Comparison of ENCODE assay signal across 9 cellular contexts in genomic region chr4:1854752-1855151, GRCh38. TPM values are rescaled to one million over a fixed set of nuclear protein-coding genes. Genes with fewer than 3 reads are reported as not detected.
DNase-seq lines count a peak whose midpoint lies in the region; ATAC-seq, FAIRE-seq and TF ChIP-seq lines count a peak whose summit lies in the region.
"Had no signal": no experiment of that assay in that cellular context is flagged by ENCODE, and none has a peak within 500 bp of the region (broad histone marks: within the 10 kb centered on the region; RNA-seq: fewer than 3 reads in every experiment).

No MANE protein-coding gene starts in this region.

- peaks cover 51% of the 10 kb centered on the region for H3K4me1 Mint-ChIP-seq in activated CD4-positive, alpha-beta T cell treated with anti-CD3 and anti-CD28 coated beads, Interleukin-2, amount 10 ng/mL, durations not matched to agents 7 days and 5 days
- H3K4me1 Mint-ChIP-seq in activated T-helper 2 cell treated with anti-CD3 and anti-CD28 coated beads, Interferon-gamma antibody, Interleukin-2, Interleukin-4, amounts not matched to agents 10 μg/mL and 5 μg/mL and 100 μg/mL, durations not matched to agents 14 hours and 24 hours and 36 hours (ENCODE audit: low read depth) = peaks cover 39% of the 10 kb centered on the region

- no peak for TF ChIP-seq POLR2A in testis (IDR thresholded peaks at IDR 0.05)

- ATAC-seq in GM19452 (IDR thresholded peaks at IDR 0.05; ENCODE audit: unreplicated experiment) (no peak), GM18520 (IDR thresholded peaks at IDR 0.05; ENCODE audit: unreplicated experiment) (no peak)

- intact Hi-C loops in activated T-helper 2 cell treated with anti-CD3 and anti-CD28 coated beads, Interferon-gamma antibody, Interleukin-2, Interleukin-4, amounts not matched to agents 10 μg/mL and 5 μg/mL and 100 μg/mL, durations not matched to agents 14 hours and 24 hours and 36 hours (cut with micrococcal nuclease) = no loop called here
- intact Hi-C loops in kidney (cut with DNase I) (no loop called here), testis (cut with DNase I; ENCODE audit: low total_unique reads) (no loop called here)

- H3K27ac Mint-ChIP-seq in activated CD4-positive, alpha-beta T cell treated with anti-CD3 and anti-CD28 coated beads, Interleukin-2, amount 10 ng/mL, durations not matched to agents 7 days and 5 days = peak overlapping the region; percentile 69
- H3K27ac Mint-ChIP-seq in activated T-helper 2 cell treated with anti-CD3 and anti-CD28 coated beads, Interferon-gamma antibody, Interleukin-2, Interleukin-4, amounts not matched to agents 10 μg/mL and 5 μg/mL and 100 μg/mL, durations not matched to agents 14 hours and 24 hours and 36 hours = peak overlapping the region; percentile 70

- CTCF ChIA-PET in activated CD4-positive, alpha-beta T cell treated with anti-CD3 and anti-CD28 coated beads, Interleukin-2, amount 10 ng/mL, durations not matched to agents 7 days and 5 days (lab: Charles Lee) = interaction anchor here (0.6 kb wide), 1 partner anchor 95 kb away, joined by 3 read pairs; no protein-coding TSS in a partner anchor

- H3K27ac ChIP-seq in kidney (ENCODE audit: low read depth in 2 of 2, low read length in 2 of 2) = no peak overlapping the region
- H3K27ac ChIP-seq in testis = peak overlapping the region in 1 of 2 donors; percentile 85

- no peaks in the 10 kb centered on the region for H3K9me3 ChIP-seq in kidney (ENCODE audit: control insufficient read depth in 1 of 2, low read length in 2 of 2)
- no peaks in the 10 kb centered on the region for H3K9me3 ChIP-seq in testis

- DNase-seq in activated CD4-positive, alpha-beta T cell treated with anti-CD3 and anti-CD28 coated beads, Interleukin-2, amount 10 ng/mL, durations not matched to agents 7 days and 5 days = no peak
- DNase-seq in activated CD4-positive, alpha-beta T cell treated with anti-CD3 and anti-CD28 coated beads, Interleukin-2, amount 50 U/mL, for 4 hours = no peak
- no peak for DNase-seq in activated T-helper 2 cell treated with anti-CD3 and anti-CD28 coated beads, Interferon-gamma antibody, Interleukin-2, Interleukin-4, amounts not matched to agents 10 μg/mL and 5 μg/mL and 100 μg/mL, durations not matched to agents 14 hours and 24 hours and 36 hours (ENCODE audit: low spot score)
- DNase-seq in kidney = no peak
- DNase-seq in testis = no peak
- no peak for DNase-seq in NCI-H2227 treated with DMSO at 0.1 percent for 48 hours (lab: John Stamatoyannopoulos, UW)
- DNase-seq: HCEC 1CT had no signal

- TF ChIP-seq CTCF in kidney (IDR thresholded peaks at IDR 0.05; ENCODE audit: borderline replicate concordance, extremely low read depth, insufficient read depth) = no peak
- no peak for TF ChIP-seq CTCF in testis (IDR thresholded peaks at IDR 0.05)

- peak overlapping the region; percentile 73 to 80 for H3K4me3 ChIP-seq in kidney (ENCODE audit: low read length in 2 of 2)
- peak overlapping the region; percentile 88 to 90 for H3K4me3 ChIP-seq in testis

- H3K4me1 ChIP-seq in kidney (ENCODE audit: control insufficient read depth in 1 of 2, insufficient read depth in 1 of 2, low read depth in 1 of 2, low read length in 2 of 2) = peaks cover 7 to 42% of the 10 kb centered on the region in 2 donors
- peaks cover 44% of the 10 kb centered on the region for H3K4me1 ChIP-seq in testis

- 34 to 37% methylated on average over 1 of the region's 1 CpG for WGBS in testis, 2 donors

- FAIRE-seq in kidney (lab: Jason Lieb, UNC) = no peak

- peak overlapping the region in 1 of 2 donors; percentile 69 for H3K9ac ChIP-seq in kidney (ENCODE audit: low read length in 2 of 2)

- POLR2A ChIA-PET in activated CD4-positive, alpha-beta T cell treated with anti-CD3 and anti-CD28 coated beads, Interleukin-2, amount 10 ng/mL, durations not matched to agents 7 days and 5 days (lab: Charles Lee) = no interaction called here

- H3K27me3 ChIP-seq in testis = no peaks in the 10 kb centered on the region

- H3K4me3 Mint-ChIP-seq in activated CD4-positive, alpha-beta T cell treated with anti-CD3 and anti-CD28 coated beads, Interleukin-2, amount 10 ng/mL, durations not matched to agents 7 days and 5 days = peak overlapping the region; percentile 77
- peak overlapping the region; percentile 86 for H3K4me3 Mint-ChIP-seq in activated T-helper 2 cell treated with anti-CD3 and anti-CD28 coated beads, Interferon-gamma antibody, Interleukin-2, Interleukin-4, amounts not matched to agents 10 μg/mL and 5 μg/mL and 100 μg/mL, durations not matched to agents 14 hours and 24 hours and 36 hours (ENCODE audit: low read depth)

- no peaks in the 10 kb centered on the region for H3K36me3 Mint-ChIP-seq in activated CD4-positive, alpha-beta T cell treated with anti-CD3 and anti-CD28 coated beads, Interleukin-2, amount 10 ng/mL, durations not matched to agents 7 days and 5 days (ENCODE audit: low read depth)
- H3K36me3 Mint-ChIP-seq in activated T-helper 2 cell treated with anti-CD3 and anti-CD28 coated beads, Interferon-gamma antibody, Interleukin-2, Interleukin-4, amounts not matched to agents 10 μg/mL and 5 μg/mL and 100 μg/mL, durations not matched to agents 14 hours and 24 hours and 36 hours (ENCODE audit: low read depth) = peaks cover 10% of the 10 kb centered on the region

- no peaks in the 10 kb centered on the region for H3K27me3 Mint-ChIP-seq in activated CD4-positive, alpha-beta T cell treated with anti-CD3 and anti-CD28 coated beads, Interleukin-2, amount 10 ng/mL, durations not matched to agents 7 days and 5 days
- no peaks in the 10 kb centered on the region for H3K27me3 Mint-ChIP-seq in activated T-helper 2 cell treated with anti-CD3 and anti-CD28 coated beads, Interferon-gamma antibody, Interleukin-2, Interleukin-4, amounts not matched to agents 10 μg/mL and 5 μg/mL and 100 μg/mL, durations not matched to agents 14 hours and 24 hours and 36 hours (ENCODE audit: low read depth)

- H3K9me3 Mint-ChIP-seq in activated CD4-positive, alpha-beta T cell treated with anti-CD3 and anti-CD28 coated beads, Interleukin-2, amount 10 ng/mL, durations not matched to agents 7 days and 5 days = no peaks in the 10 kb centered on the region
- no peaks in the 10 kb centered on the region for H3K9me3 Mint-ChIP-seq in activated T-helper 2 cell treated with anti-CD3 and anti-CD28 coated beads, Interferon-gamma antibody, Interleukin-2, Interleukin-4, amounts not matched to agents 10 μg/mL and 5 μg/mL and 100 μg/mL, durations not matched to agents 14 hours and 24 hours and 36 hours

- H3K36me3 ChIP-seq in kidney (ENCODE audit: control insufficient read depth in 1 of 2, insufficient read depth in 2 of 2, low read length in 2 of 2) = no peaks in the 10 kb centered on the region
- no peaks in the 10 kb centered on the region for H3K36me3 ChIP-seq in testis (ENCODE audit: low read depth, missing control alignments)

RNA-seq across cellular contexts. Expression of gene LETM1, which starts 1.2 kb away (rescaled TPM):
- 10 to 100 TPM; 40.7 to 49.5 TPM for total RNA-seq in activated CD4-positive, alpha-beta T cell treated with anti-CD3 and anti-CD28 coated beads, Interleukin-2, amount 10 ng/mL, durations not matched to agents 7 days and 5 days
- total RNA-seq in activated T-helper 2 cell treated with anti-CD3 and anti-CD28 coated beads, Interferon-gamma antibody, Interleukin-2, Interleukin-4, amounts not matched to agents 10 μg/mL and 5 μg/mL and 100 μg/mL, durations not matched to agents 14 hours and 24 hours and 36 hours = 76.6 and 78.6 TPM in 2 replicates
- total RNA-seq in kidney (46.4 TPM), testis (100 to 1,000 TPM in 1 of 2 donors, 10 to 100 TPM in 1; 90.7 to 124 TPM)
- polyA plus RNA-seq in kidney (ENCODE audit: insufficient read depth, low read depth, low replicate concordance) (20.0 TPM), testis (ENCODE audit: insufficient read depth, low read depth, low replicate concordance) (38.1 TPM)

RNA-seq across cellular contexts. Expression of gene NSD2, which starts 16.4 kb away (rescaled TPM):
- total RNA-seq in activated CD4-positive, alpha-beta T cell treated with anti-CD3 and anti-CD28 coated beads, Interleukin-2, amount 10 ng/mL, durations not matched to agents 7 days and 5 days = 100 to 1,000 TPM; 248 to 271 TPM
- 208 and 214 TPM in 2 replicates for total RNA-seq in activated T-helper 2 cell treated with anti-CD3 and anti-CD28 coated beads, Interferon-gamma antibody, Interleukin-2, Interleukin-4, amounts not matched to agents 10 μg/mL and 5 μg/mL and 100 μg/mL, durations not matched to agents 14 hours and 24 hours and 36 hours
- total RNA-seq in kidney (51.2 TPM), testis (100 to 1,000 TPM; 124 to 144 TPM)
- polyA plus RNA-seq in kidney (ENCODE audit: insufficient read depth, low read depth, low replicate concordance) (5.5 TPM), testis (ENCODE audit: insufficient read depth, low read depth, low replicate concordance) (108 TPM)
